1 cellular context compared by ENCODE assay signal in the genomic region with DNA sequence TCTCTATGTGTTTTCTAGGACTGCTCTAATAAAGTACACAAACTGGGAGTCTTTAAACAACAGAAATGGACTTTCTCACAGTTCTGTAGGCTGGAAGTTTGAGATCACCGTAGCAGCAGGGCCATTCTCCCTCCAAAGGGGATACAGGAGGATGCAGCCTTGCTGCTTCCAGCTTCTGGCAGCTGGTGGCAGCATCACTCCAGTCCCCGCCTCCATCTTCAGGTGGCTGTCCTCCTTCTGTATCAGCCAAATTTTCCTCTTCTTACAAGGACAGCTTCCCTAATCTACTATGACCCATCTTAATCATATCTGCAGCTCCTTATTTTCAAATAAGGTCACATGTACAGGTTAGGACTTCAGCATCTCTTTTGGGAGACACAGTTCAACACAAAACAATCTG.
TF ChIP-seq lines count a peak whose summit lies in the region.

No MANE protein-coding gene starts in this region.

TF ChIP-seq in HepG2, 621 proteins besides CTCF, POLR2A, EP300 and RAD21:
- peak; percentile 62 for TF ChIP-seq STAG1 (CRISPR knock-in tag; IDR thresholded peaks at IDR 0.05)
